ENCODE assay signal across 1 cellular context in genomic region chr15:26983822-26984221, GRCh38.
TF ChIP-seq lines count a peak whose summit lies in the region.

No MANE protein-coding gene starts in this region.

TF ChIP-seq in GM23338, 12 proteins besides CTCF, POLR2A, EP300 and RAD21 (continued from another document):
- no peak for TF ChIP-seq ZNF462 (CRISPR knock-in tag; IDR thresholded peaks at IDR 0.05)
- TF ChIP-seq STAT1 (IDR thresholded peaks at IDR 0.05; ENCODE audit: unreplicated experiment), result no peak
- no peak for TF ChIP-seq ZNF114 (CRISPR knock-in tag; IDR thresholded peaks at IDR 0.05)
- TF ChIP-seq JUNB (IDR thresholded peaks at IDR 0.05; ENCODE audit: unreplicated experiment), result no peak
- TF ChIP-seq EZH2 (IDR thresholded peaks at IDR 0.05; ENCODE audit: low read depth, unreplicated experiment), result no peak
- TF ChIP-seq POLR2AphosphoS5 (IDR thresholded peaks at IDR 0.05; ENCODE audit: low read depth), result no peak
- TF ChIP-seq REST (IDR thresholded peaks at IDR 0.05; ENCODE audit: unreplicated experiment), result no peak
- TF ChIP-seq NANOG (IDR thresholded peaks at IDR 0.05; ENCODE audit: borderline replicate concordance), result no peak
- TF ChIP-seq EZH2phosphoT487 (IDR thresholded peaks at IDR 0.05; ENCODE audit: unreplicated experiment), result no peak
- no peak for TF ChIP-seq ETS1 (IDR thresholded peaks at IDR 0.05)
